33 cellular contexts compared by ENCODE assay signal in the genomic region with DNA sequence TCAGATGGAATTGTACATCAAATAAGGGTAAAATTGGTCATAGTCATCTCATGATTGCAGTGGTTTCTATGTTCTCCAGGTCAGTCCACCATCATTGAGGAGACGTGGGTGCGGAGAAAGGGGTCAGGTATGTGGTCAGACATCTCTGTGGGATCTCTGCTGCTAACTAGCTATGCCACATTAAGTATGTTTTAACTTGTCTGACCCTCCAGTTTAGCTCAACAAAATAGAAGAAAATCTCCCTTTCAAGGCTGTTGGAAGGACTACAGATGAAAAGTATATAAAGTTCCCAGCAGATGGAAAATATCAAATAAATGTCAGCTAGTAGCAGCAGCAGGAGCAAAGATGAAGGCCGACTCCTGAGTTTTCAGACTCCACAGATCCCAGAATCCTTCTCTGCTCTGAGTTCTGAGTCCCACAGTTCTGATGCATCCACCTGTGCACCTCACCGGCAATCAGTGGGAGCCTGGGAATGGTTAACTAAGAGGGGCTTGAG.
"Had no signal": no experiment of that assay in that cellular context is flagged by ENCODE, and none has a peak within 500 bp of the region (broad histone marks: within the 10 kb centered on the region; RNA-seq: fewer than 3 reads in every experiment).

No MANE protein-coding gene starts in this region.

- DNase-seq: caudate nucleus; cerebellar nuclear complex; dorsolateral prefrontal cortex; effector CD4-positive, alpha-beta T cell; foreskin melanocyte; glutamatergic neuron; heart right ventricle; hippocampal formation; left colon; left ventricle myocardium superior; lower lobe of right lung; mucosa of descending colon; naive B cell; spleen; stimulated activated CD4-positive, alpha-beta T cell treated with anti-CD3 and anti-CD28 coated beads, Interleukin-15, amount 100 ng/mL, for 24 hours; stimulated activated CD4-positive, alpha-beta T cell treated with anti-CD3 and anti-CD28 coated beads, Interleukin-4, amount 100 ng/mL, for 1 hour; stimulated activated CD8-positive, alpha-beta memory T cell treated with anti-CD3 and anti-CD28 coated beads, Interleukin-4, amount 100 ng/mL, for 48 hours; stimulated activated naive CD4-positive, alpha-beta T cell; stimulated activated naive CD8-positive, alpha-beta T cell treated with anti-CD3 and anti-CD28 coated beads, Interleukin-15, amount 100 ng/mL, for 72 hours; substantia nigra; testis; tibial artery; upper lobe of left lung had no signal

- H3K4me1 ChIP-seq: neural progenitor cell, parathyroid adenoma had no signal

- ATAC-seq: esophagus mucosa; heart right ventricle; left ventricle myocardium superior; lower lobe of right lung; natural killer cell treated with Interleukin-12 subunit alpha and Interleukin-12 subunit beta and Interleukin-15 and Interleukin-18, amount 100 ng/mL, for 72 hours; stimulated activated naive CD8-positive, alpha-beta T cell treated with anti-CD3 and anti-CD28 coated beads, Interleukin-15, amount 100 ng/mL, for 72 hours had no signal

- H3K27ac ChIP-seq: dorsolateral prefrontal cortex, epithelial cell of prostate, heart right ventricle, lower lobe of right lung, neural progenitor cell, parathyroid adenoma, right atrium auricular region, skin epidermis, testis, tibial artery, upper lobe of left lung had no signal

- FAIRE-seq: colon, islet of Langerhans, urothelium cell line had no signal

- H3K4me3 ChIP-seq: dorsolateral prefrontal cortex, heart right ventricle, lower lobe of right lung, mucosa of descending colon, neural progenitor cell, right atrium auricular region, skin epidermis, spleen, testis, tibial artery, upper lobe of left lung had no signal

- H3K9ac ChIP-seq: neural progenitor cell, parathyroid adenoma had no signal

- H3K9me3 ChIP-seq: heart right ventricle, lower lobe of right lung, mucosa of descending colon, right atrium auricular region, spleen, testis, tibial artery, upper lobe of left lung had no signal

- H3K27me3 ChIP-seq: dorsolateral prefrontal cortex, heart right ventricle, neural progenitor cell, right atrium auricular region, spleen, testis, tibial artery, upper lobe of left lung had no signal

- H3K36me3 ChIP-seq: heart right ventricle, lower lobe of right lung, neural progenitor cell, right atrium auricular region, spleen, tibial artery, upper lobe of left lung had no signal
